In the genomic region with DNA sequence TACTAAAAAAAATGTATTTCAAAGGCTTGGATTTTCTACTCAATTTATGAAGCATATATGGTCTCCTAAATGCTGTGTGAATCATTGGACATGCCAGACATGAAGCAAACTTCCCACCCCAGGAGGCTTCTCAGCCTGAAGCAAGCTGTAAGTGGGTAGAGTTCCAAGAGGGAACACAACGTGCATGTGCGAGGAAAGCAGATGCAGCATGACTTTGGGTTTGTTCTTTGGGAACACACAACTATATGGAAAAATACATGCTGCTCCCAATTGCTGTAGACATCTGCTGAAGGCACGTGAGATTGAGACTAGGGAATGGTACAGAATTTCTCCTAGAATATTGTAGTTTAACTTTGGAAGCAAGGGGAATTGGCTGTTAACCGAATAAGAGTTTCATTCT, we compare ENCODE assay signal across 27 cellular contexts. TPM values are rescaled to one million over a fixed set of nuclear protein-coding genes. Genes with fewer than 3 reads are reported as not detected.
"Had no signal": no experiment of that assay in that cellular context is flagged by ENCODE, and none has a peak within 500 bp of the region (broad histone marks: within the 10 kb centered on the region; RNA-seq: fewer than 3 reads in every experiment).

No MANE protein-coding gene starts in this region.

- H3K4me3 Mint-ChIP-seq: activated CD4-positive, alpha-beta T cell treated with anti-CD3 and anti-CD28 coated beads, Interleukin-2, amount 10 ng/mL, durations not matched to agents 7 days and 5 days; activated CD8-positive, alpha-beta memory T cell treated with anti-CD3 and anti-CD28 coated beads, Interleukin-2, amount 10 ng/mL, durations not matched to agents 7 days and 5 days; activated CD8-positive, alpha-beta T cell treated with anti-CD3 and anti-CD28 coated beads for 36 hours; activated naive CD8-positive, alpha-beta T cell treated with anti-CD3 and anti-CD28 coated beads, Interleukin-2, amount 50 U/mL, for 24 hours; brain; memory B cell; naive thymus-derived CD8-positive, alpha-beta T cell; stimulated activated effector memory CD8-positive, alpha-beta T cell treated with anti-CD3 and anti-CD28 coated beads, Interleukin-12 subunit alpha, Interleukin-12 subunit beta, amount 100 ng/mL, for 72 hours; stimulated activated naive CD8-positive, alpha-beta T cell treated with anti-CD3 and anti-CD28 coated beads, Interleukin-15, amount 100 ng/mL, for 72 hours; T-cell; T-helper 2 cell treated with Interferon-gamma antibody and Interleukin-4, amounts not matched to agents 5 μg/mL and 100 μg/mL, for 36 hours had no signal

- DNase-seq: activated CD4-positive, alpha-beta T cell treated with anti-CD3 and anti-CD28 coated beads, Interleukin-2, amount 10 ng/mL, durations not matched to agents 7 days and 5 days; activated CD4-positive, CD25-positive, alpha-beta regulatory T cell treated with anti-CD3 and anti-CD28 coated beads, Interleukin-2, amount 50 U/mL, for 72 hours; activated CD8-positive, alpha-beta memory T cell treated with anti-CD3 and anti-CD28 coated beads, Interleukin-2, amount 10 ng/mL, durations not matched to agents 7 days and 5 days; activated CD8-positive, alpha-beta T cell treated with anti-CD3 and anti-CD28 coated beads for 36 hours; activated effector memory CD4-positive, alpha-beta T cell treated with anti-CD3 and anti-CD28 coated beads, Interleukin-2, amount 50 U/mL, for 16 hours; activated naive CD4-positive, alpha-beta T cell treated with anti-CD3 and anti-CD28 coated beads, Interleukin-2, amount 50 U/mL, for 16 hours; activated naive CD8-positive, alpha-beta T cell treated with anti-CD3 and anti-CD28 coated beads, Interleukin-2, amount 50 U/mL, for 24 hours; activated T-cell treated with anti-CD3 and anti-CD28 coated beads for 4 hours; aorta; heart right ventricle; left colon; naive thymus-derived CD8-positive, alpha-beta T cell; ovary; right cardiac atrium; stimulated activated CD4-positive, alpha-beta T cell treated with anti-CD3 and anti-CD28 coated beads, Interleukin-2, amount 100 ng/mL, for 24 hours; stimulated activated naive CD8-positive, alpha-beta T cell treated with anti-CD3 and anti-CD28 coated beads, Interleukin-15, amount 100 ng/mL, for 72 hours; T-cell; transverse colon had no signal

- H3K27ac Mint-ChIP-seq: activated CD4-positive, alpha-beta T cell treated with anti-CD3 and anti-CD28 coated beads, Interleukin-2, amount 10 ng/mL, durations not matched to agents 7 days and 5 days; activated CD8-positive, alpha-beta memory T cell treated with anti-CD3 and anti-CD28 coated beads, Interleukin-2, amount 10 ng/mL, durations not matched to agents 7 days and 5 days; activated CD8-positive, alpha-beta T cell treated with anti-CD3 and anti-CD28 coated beads for 36 hours; activated naive CD8-positive, alpha-beta T cell treated with anti-CD3 and anti-CD28 coated beads, Interleukin-2, amount 50 U/mL, for 24 hours; brain; memory B cell; naive thymus-derived CD8-positive, alpha-beta T cell; stimulated activated effector memory CD8-positive, alpha-beta T cell treated with anti-CD3 and anti-CD28 coated beads, Interleukin-12 subunit alpha, Interleukin-12 subunit beta, amount 100 ng/mL, for 72 hours; stimulated activated naive CD8-positive, alpha-beta T cell treated with anti-CD3 and anti-CD28 coated beads, Interleukin-15, amount 100 ng/mL, for 72 hours; T-cell; T-helper 2 cell treated with Interferon-gamma antibody and Interleukin-4, amounts not matched to agents 5 μg/mL and 100 μg/mL, for 36 hours had no signal

- H3K36me3 ChIP-seq: esophagus muscularis mucosa, heart right ventricle, neutrophil, ovary, suprapubic skin, transverse colon had no signal

- H3K9me3 Mint-ChIP-seq: activated CD4-positive, alpha-beta T cell treated with anti-CD3 and anti-CD28 coated beads, Interleukin-2, amount 10 ng/mL, durations not matched to agents 7 days and 5 days; activated CD8-positive, alpha-beta T cell treated with anti-CD3 and anti-CD28 coated beads for 36 hours; activated naive CD8-positive, alpha-beta T cell treated with anti-CD3 and anti-CD28 coated beads, Interleukin-2, amount 50 U/mL, for 24 hours; memory B cell; stimulated activated effector memory CD8-positive, alpha-beta T cell treated with anti-CD3 and anti-CD28 coated beads, Interleukin-12 subunit alpha, Interleukin-12 subunit beta, amount 100 ng/mL, for 72 hours; stimulated activated naive CD8-positive, alpha-beta T cell treated with anti-CD3 and anti-CD28 coated beads, Interleukin-15, amount 100 ng/mL, for 72 hours; T-helper 2 cell treated with Interferon-gamma antibody and Interleukin-4, amounts not matched to agents 5 μg/mL and 100 μg/mL, for 36 hours had no signal

- H3K4me1 Mint-ChIP-seq: activated CD4-positive, alpha-beta T cell treated with anti-CD3 and anti-CD28 coated beads, Interleukin-2, amount 10 ng/mL, durations not matched to agents 7 days and 5 days; activated CD8-positive, alpha-beta memory T cell treated with anti-CD3 and anti-CD28 coated beads, Interleukin-2, amount 10 ng/mL, durations not matched to agents 7 days and 5 days; activated naive CD8-positive, alpha-beta T cell treated with anti-CD3 and anti-CD28 coated beads, Interleukin-2, amount 50 U/mL, for 24 hours; memory B cell; naive thymus-derived CD8-positive, alpha-beta T cell; stimulated activated effector memory CD8-positive, alpha-beta T cell treated with anti-CD3 and anti-CD28 coated beads, Interleukin-12 subunit alpha, Interleukin-12 subunit beta, amount 100 ng/mL, for 72 hours; stimulated activated naive CD8-positive, alpha-beta T cell treated with anti-CD3 and anti-CD28 coated beads, Interleukin-15, amount 100 ng/mL, for 72 hours; T-cell had no signal

- H3K9me3 ChIP-seq: esophagus muscularis mucosa, neutrophil, ovary, suprapubic skin, transverse colon had no signal

- H3K36me3 Mint-ChIP-seq: activated CD8-positive, alpha-beta memory T cell treated with anti-CD3 and anti-CD28 coated beads, Interleukin-2, amount 10 ng/mL, durations not matched to agents 7 days and 5 days; brain; memory B cell; stimulated activated effector memory CD8-positive, alpha-beta T cell treated with anti-CD3 and anti-CD28 coated beads, Interleukin-12 subunit alpha, Interleukin-12 subunit beta, amount 100 ng/mL, for 72 hours; T-cell had no signal

- ATAC-seq: activated CD8-positive, alpha-beta memory T cell treated with anti-CD3 and anti-CD28 coated beads, Interleukin-2, amount 10 ng/mL, durations not matched to agents 7 days and 5 days; activated CD8-positive, alpha-beta T cell treated with anti-CD3 and anti-CD28 coated beads for 36 hours; activated naive CD8-positive, alpha-beta T cell treated with anti-CD3 and anti-CD28 coated beads, Interleukin-2, amount 50 U/mL, for 24 hours; heart right ventricle; left colon; naive thymus-derived CD8-positive, alpha-beta T cell; right cardiac atrium; stimulated activated effector memory CD8-positive, alpha-beta T cell treated with anti-CD3 and anti-CD28 coated beads, Interleukin-12 subunit alpha, Interleukin-12 subunit beta, amount 100 ng/mL, for 72 hours; stimulated activated naive CD8-positive, alpha-beta T cell treated with anti-CD3 and anti-CD28 coated beads, Interleukin-15, amount 100 ng/mL, for 72 hours; T-cell had no signal

- H3K27me3 Mint-ChIP-seq: brain, memory B cell had no signal

- H3K4me3 ChIP-seq: esophagus muscularis mucosa, heart right ventricle, ovary, skin epidermis, suprapubic skin, transverse colon had no signal

- H3K27me3 ChIP-seq: esophagus muscularis mucosa, ovary, suprapubic skin, transverse colon had no signal

RNA-seq across cellular contexts. Expression of gene RSPO3, which starts 55.1 kb away (rescaled TPM):
- total RNA-seq: activated CD4-positive, alpha-beta T cell treated with anti-CD3 and anti-CD28 coated beads, Interleukin-2, amount 10 ng/mL, durations not matched to agents 7 days and 5 days; activated CD8-positive, alpha-beta memory T cell treated with anti-CD3 and anti-CD28 coated beads, Interleukin-2, amount 10 ng/mL, durations not matched to agents 7 days and 5 days; activated CD8-positive, alpha-beta T cell treated with anti-CD3 and anti-CD28 coated beads for 36 hours; dermis microvascular lymphatic vessel endothelial cell; naive thymus-derived CD8-positive, alpha-beta T cell; T-cell had no signal
